In genomic region chr5:145859897-145860296, GRCh38 we compare ENCODE assay signal across 1 cellular context.
TF ChIP-seq lines count a peak whose summit lies in the region.

No MANE protein-coding gene starts in this region.

TF ChIP-seq in GM12878, 131 proteins besides CTCF, POLR2A, EP300 and RAD21 (continued from another document):
- TF ChIP-seq FOXM1 (IDR thresholded peaks at IDR 0.05; ENCODE audit: low read depth, low read length) (no peak), PML (IDR thresholded peaks at IDR 0.05; ENCODE audit: low read length) (no peak), CBX3 (IDR thresholded peaks at IDR 0.05; ENCODE audit: borderline replicate concordance, low read depth) (no peak), CHD4 (IDR thresholded peaks at IDR 0.05) (no peak), IKZF1 (conservative IDR thresholded peaks at IDR 0.05) (no peak), STAT1 (conservative IDR thresholded peaks at IDR 0.05) (no peak), EGR1 (IDR thresholded peaks at IDR 0.05; ENCODE audit: borderline replicate concordance in 1 of 2, low read depth in 2 of 2, low read length in 2 of 2) (no peak), RELB (IDR thresholded peaks at IDR 0.05; ENCODE audit: low read depth) (no peak), ZNF687 (IDR thresholded peaks at IDR 0.05) (no peak), TCF12 (IDR thresholded peaks at IDR 0.05; ENCODE audit: low read depth, low read length) (no peak), TCF7 (IDR thresholded peaks at IDR 0.05; ENCODE audit: borderline replicate concordance) (no peak), CREM (IDR thresholded peaks at IDR 0.05; ENCODE audit: low read depth) (no peak), BMI1 (IDR thresholded peaks at IDR 0.05; ENCODE audit: borderline replicate concordance) (no peak)
